Comparison of ENCODE assay signal across 21 cellular contexts in genomic region chr9:21504113-21504512, GRCh38. TPM values are rescaled to one million over a fixed set of nuclear protein-coding genes. Genes with fewer than 3 reads are reported as not detected.
DNase-seq lines count a peak whose midpoint lies in the region; ATAC-seq and TF ChIP-seq lines count a peak whose summit lies in the region.
"Had no signal": no experiment of that assay in that cellular context is flagged by ENCODE, and none has a peak within 500 bp of the region (broad histone marks: within the 10 kb centered on the region; RNA-seq: fewer than 3 reads in every experiment).

No MANE protein-coding gene starts in this region.

- H3K4me1 ChIP-seq in RWPE2 (ENCODE audit: insufficient read depth, poor library complexity, severe bottlenecking) (peaks cover 40% of the 10 kb centered on the region), hepatocyte (ENCODE audit: insufficient read depth) (peaks cover 12% of the 10 kb centered on the region)
- H3K4me1 ChIP-seq: BE2C had no signal

- peaks cover 4% of the 10 kb centered on the region for H3K4me1 Mint-ChIP-seq in CD14-positive monocyte

- H4K20me1 ChIP-seq in hepatocyte (ENCODE audit: insufficient read depth, poor library complexity, severe bottlenecking): no peaks in the 10 kb centered on the region
- H4K20me1 ChIP-seq: BLaER1 treated with 17β-estradiol and CSF1 and Interleukin-3, amounts not matched to agents 10 nM and 100 nM had no signal

- no peaks in the 10 kb centered on the region for H3K79me2 ChIP-seq in hepatocyte

- 90% methylated on average over 2 of the region's 2 CpGs for WGBS in hepatocyte (ENCODE audit: low lambda C conversion rate, missing lambda C conversion rate)

- ATAC-seq in RWPE2 (ENCODE audit: low read depth): no peak
- ATAC-seq: GM23338, HCT116 had no signal

- no peak overlapping the region for H3K27ac Mint-ChIP-seq in CD14-positive monocyte
- H3K27ac Mint-ChIP-seq: CD4-positive, alpha-beta memory T cell; GM23338; H9 had no signal

- DNase-seq in HT-29 (ENCODE audit: low spot score): peak; percentile 28
- no peak for DNase-seq in RWPE2 (ENCODE audit: low spot score)
- DNase-seq in epithelial cell of prostate (ENCODE audit: low read depth, low spot score): no peak
- peak; percentile 23 for DNase-seq in superior temporal gyrus (ENCODE audit: extremely low spot score)
- no peak for DNase-seq in stimulated activated CD4-positive, alpha-beta T cell treated with anti-CD3 and anti-CD28 coated beads, Interleukin-12 subunit alpha, Interleukin-12 subunit beta, amount 100 ng/mL, for 4 hours
- no peak for DNase-seq in CD14-positive monocyte (ENCODE audit: low spot score)
- no peak for DNase-seq in hepatocyte (ENCODE audit: low spot score)
- no peak for DNase-seq in ACHN
- DNase-seq: AML-193; BE2C; Calu3; CD4-positive, alpha-beta memory T cell; COR-L47; DMS153; DND-41; H9 had no signal

- H2AFZ ChIP-seq in hepatocyte: no peak overlapping the region
- H2AFZ ChIP-seq: GM23338 had no signal

- TF ChIP-seq CTCF in RWPE2 (IDR thresholded peaks at IDR 0.05; ENCODE audit: poor library complexity, severe bottlenecking) (no peak), CD14-positive monocyte (IDR thresholded peaks at IDR 0.05) (no peak), hepatocyte (IDR thresholded peaks at IDR 0.05; ENCODE audit: poor library complexity) (no peak)

- H3K36me3 Mint-ChIP-seq in CD14-positive monocyte: no peaks in the 10 kb centered on the region
- H3K36me3 Mint-ChIP-seq: CD4-positive, alpha-beta memory T cell had no signal

- H3K27me3 ChIP-seq in RWPE2 (ENCODE audit: insufficient read depth, poor library complexity, severe bottlenecking) (no peaks in the 10 kb centered on the region), hepatocyte (no peaks in the 10 kb centered on the region)
- H3K27me3 ChIP-seq: BE2C; BLaER1 treated with 17β-estradiol and CSF1 and Interleukin-3, amounts not matched to agents 10 nM and 100 nM had no signal

- no peak overlapping the region for H3K4me2 ChIP-seq in hepatocyte
- H3K4me2 ChIP-seq: BLaER1 treated with 17β-estradiol and CSF1 and Interleukin-3, amounts not matched to agents 10 nM and 100 nM; GM23338 had no signal

- no peak overlapping the region for H3K4me3 Mint-ChIP-seq in CD14-positive monocyte
- H3K4me3 Mint-ChIP-seq: CD4-positive, alpha-beta memory T cell; GM23338; H9 had no signal

- no peaks in the 10 kb centered on the region for H3K9me2 ChIP-seq in hepatocyte (replicated peaks; ENCODE audit: insufficient read depth)

- H3K27me3 Mint-ChIP-seq in CD14-positive monocyte (ENCODE audit: low read depth in 3 of 3): peaks cover 1 to 6% (median 5%) of the 10 kb centered on the region in 3 donors

- H3K9me3 Mint-ChIP-seq in CD14-positive monocyte: no peaks in the 10 kb centered on the region
- H3K9me3 Mint-ChIP-seq: CD4-positive, alpha-beta memory T cell; GM23338; H9 had no signal

- intact Hi-C loops in CD14-positive monocyte (cut with micrococcal nuclease): no loop called here

- H3K27ac ChIP-seq in RWPE2 (ENCODE audit: poor library complexity, severe bottlenecking): peak overlapping the region; percentile 84
- H3K27ac ChIP-seq in epithelial cell of prostate: peak overlapping the region; percentile 40
- H3K27ac ChIP-seq in hepatocyte: no peak overlapping the region
- H3K27ac ChIP-seq: BLaER1 treated with 17β-estradiol and CSF1 and Interleukin-3, amounts not matched to agents 10 nM and 100 nM had no signal

- in situ Hi-C loops in ACHN (cut with HindIII; ENCODE audit: low pct_ligation_motif_present, low pct_unique_long_range_greater_than_20kb, low sequenced_read_pairs): no loop called here

- H3K9me3 ChIP-seq in RWPE2 (ENCODE audit: severe bottlenecking) (no peaks in the 10 kb centered on the region), hepatocyte (ENCODE audit: low read depth) (no peaks in the 10 kb centered on the region)
- H3K9me3 ChIP-seq: BE2C; BLaER1 treated with 17β-estradiol and CSF1 and Interleukin-3, amounts not matched to agents 10 nM and 100 nM had no signal

- H3K36me3 ChIP-seq in RWPE2 (ENCODE audit: low read depth) (no peaks in the 10 kb centered on the region), hepatocyte (replicated peaks; ENCODE audit: insufficient read depth, low read depth) (no peaks in the 10 kb centered on the region)
- H3K36me3 ChIP-seq: BE2C; BLaER1 treated with 17β-estradiol and CSF1 and Interleukin-3, amounts not matched to agents 10 nM and 100 nM had no signal

- no peak overlapping the region for H3K4me3 ChIP-seq in RWPE2 (ENCODE audit: severe bottlenecking)
- H3K4me3 ChIP-seq in hepatocyte: no peak overlapping the region
- H3K4me3 ChIP-seq: BLaER1 treated with 17β-estradiol and CSF1 and Interleukin-3, amounts not matched to agents 10 nM and 100 nM; GM23338 had no signal

RNA-seq across cellular contexts. Expression of gene IFNE, which starts 22.0 kb away (rescaled TPM):
- total RNA-seq in HT-29 (2014; rRNA removed; shearing (Covaris generic)): 0.52 and 0.56 TPM in 2 replicates
- polyA plus RNA-seq in CD14-positive monocyte (not detected), hepatocyte (not detected in 2 replicates)
- total RNA-seq in hepatocyte: 0.64 and 0.67 TPM in 2 replicates
- total RNA-seq: A172; CD4-positive, alpha-beta memory T cell; H4; H9 had no signal
- polyA plus RNA-seq: CD4-positive, alpha-beta memory T cell; GM23338 had no signal

Comparison
In these comparisons a context has a peak if more than half of its experiments do, and no peak if none do; other contexts are left out.
1. DNase-seq: peak in HT-29 (single experiment) and superior temporal gyrus (single experiment); none in RWPE2 (single experiment), epithelial cell of prostate (single experiment), stimulated activated CD4-positive, alpha-beta T cell treated with anti-CD3 and anti-CD28 coated beads, Interleukin-12 subunit alpha, Interleukin-12 subunit beta, amount 100 ng/mL, for 4 hours (single experiment), CD14-positive monocyte (single experiment), hepatocyte (single experiment) and ACHN (single experiment).